In the genomic region with DNA sequence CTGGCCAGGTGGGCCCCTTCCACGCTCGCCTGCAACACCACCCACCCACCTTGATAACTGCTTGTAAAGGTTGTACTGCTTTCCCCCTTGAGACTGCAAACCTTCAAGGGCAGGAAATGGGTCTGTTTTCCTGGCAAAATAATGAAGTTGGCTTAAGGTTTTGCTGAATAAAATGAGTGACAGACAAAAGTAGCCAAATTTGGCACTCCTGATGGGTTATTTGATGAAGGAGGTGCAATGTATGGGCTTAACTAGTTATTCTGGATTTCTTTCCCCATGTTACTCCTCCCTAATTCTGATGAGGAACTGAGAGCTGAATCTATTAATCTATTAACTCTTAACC, we compare ENCODE assay signal across 8 cellular contexts. TPM values are rescaled to one million over a fixed set of nuclear protein-coding genes. Genes with fewer than 3 reads are reported as not detected.
DNase-seq lines count a peak whose midpoint lies in the region; ATAC-seq and TF ChIP-seq lines count a peak whose summit lies in the region.

No MANE protein-coding gene starts in this region.

- TF ChIP-seq CTCF in Calu3 (IDR thresholded peaks at IDR 0.05; ENCODE audit: unreplicated experiment) (no peak), PC-3 (conservative IDR thresholded peaks at IDR 0.05; ENCODE audit: low read depth, low read length) (no peak), progenitor cell of endocrine pancreas (IDR thresholded peaks at IDR 0.05; ENCODE audit: unreplicated experiment) (no peak)

- H3K9me3 ChIP-seq in PC-3 (ENCODE audit: low read length) (no peaks in the 10 kb centered on the region), esophagus (ENCODE audit: control insufficient read depth in 2 of 2, insufficient read depth in 1 of 2, low read depth in 1 of 2, low read length in 1 of 2) (no peaks in the 10 kb centered on the region)

- H3K36me3 ChIP-seq in PC-3 (ENCODE audit: low read depth, low read length) (no peaks in the 10 kb centered on the region), esophagus (ENCODE audit: control insufficient read depth in 2 of 2, insufficient read depth in 2 of 2, low read length in 1 of 2) (no peaks in the 10 kb centered on the region)

- H3K27me3 ChIP-seq in PC-3 (ENCODE audit: low read length) (no peaks in the 10 kb centered on the region), esophagus (ENCODE audit: control insufficient read depth in 1 of 2, insufficient read depth in 2 of 2, low read length in 2 of 2) (no peaks in the 10 kb centered on the region)

- H3F3A ChIP-seq in PC-3 (ENCODE audit: low read length, unreplicated experiment): no peaks in the 10 kb centered on the region

- CTCF ChIA-PET in Calu3 (lab: Charles Lee) (no interaction called here), PC-3 (lab: Charles Lee) (no interaction called here)

- H3K4me1 ChIP-seq in PC-3 (ENCODE audit: insufficient read depth, low read length) (peaks cover 30% of the 10 kb centered on the region), esophagus (ENCODE audit: control insufficient read depth in 2 of 2, insufficient read depth in 2 of 2, low read length in 1 of 2) (peaks cover 3 to 14% of the 10 kb centered on the region in 2 donors)

- POLR2A ChIA-PET in PC-3 (lab: Charles Lee; ENCODE audit: unreplicated experiment): no interaction called here

- WGBS in esophagus, 2 donors: 16 to 31% methylated on average over 2 of the region's 2 CpGs

- H3K79me2 ChIP-seq in PC-3 (ENCODE audit: low read length): peaks cover 22% of the 10 kb centered on the region

- H4K20me1 ChIP-seq in PC-3 (ENCODE audit: low read length): no peaks in the 10 kb centered on the region

- H3K4me3 Mint-ChIP-seq in Calu3 (ENCODE audit: low read depth, unreplicated experiment) (peak overlapping the region; percentile 69), progenitor cell of endocrine pancreas (ENCODE audit: low read depth) (peak overlapping the region; percentile 72)

- peak overlapping the region; percentile 78 for H3K9ac ChIP-seq in PC-3 (ENCODE audit: low read length)

- no peaks in the 10 kb centered on the region for H3K9me2 ChIP-seq in PC-3 (replicated peaks; ENCODE audit: low read length)

- no peaks in the 10 kb centered on the region for H3K27me3 Mint-ChIP-seq in Calu3 (ENCODE audit: unreplicated experiment)
- no peaks in the 10 kb centered on the region for H3K27me3 Mint-ChIP-seq in progenitor cell of endocrine pancreas

- DNase-seq in Calu3: no peak
- peak; percentile 35 for DNase-seq in PC-3
- DNase-seq in progenitor cell of endocrine pancreas (ENCODE audit: low spot score, unreplicated experiment): no peak
- no peak for DNase-seq in stimulated activated CD4-positive, alpha-beta T cell treated with anti-CD3 and anti-CD28 coated beads, Interleukin-12 subunit alpha, Interleukin-12 subunit beta, amount 100 ng/mL, for 4 hours
- no peak for DNase-seq in AG08396 (ENCODE audit: low spot score)
- DNase-seq in NCI-H1048 (lab: John Stamatoyannopoulos, UW): no peak

- peak overlapping the region; percentile 94 for H3K4me2 ChIP-seq in PC-3 (ENCODE audit: low read length)

- ATAC-seq in PC-3 (no peak), GM19035 (IDR thresholded peaks at IDR 0.05; ENCODE audit: unreplicated experiment) (no peak)

- peak overlapping the region; percentile 44 for H3K27ac ChIP-seq in PC-3 (ENCODE audit: low read length)
- peak overlapping the region in 1 of 2 donors; percentile 28 for H3K27ac ChIP-seq in esophagus (ENCODE audit: low read depth in 2 of 2, low read length in 1 of 2)

- H3K9me3 Mint-ChIP-seq in Calu3 (ENCODE audit: low read depth, unreplicated experiment) (no peaks in the 10 kb centered on the region), progenitor cell of endocrine pancreas (ENCODE audit: low read depth) (no peaks in the 10 kb centered on the region)

- H3K36me3 Mint-ChIP-seq in Calu3 (ENCODE audit: insufficient read depth, unreplicated experiment): no peaks in the 10 kb centered on the region
- no peaks in the 10 kb centered on the region for H3K36me3 Mint-ChIP-seq in progenitor cell of endocrine pancreas (ENCODE audit: insufficient read depth)

- H3K27ac Mint-ChIP-seq in Calu3 (ENCODE audit: unreplicated experiment) (no peak overlapping the region), progenitor cell of endocrine pancreas (peak overlapping the region; percentile 82)

- peak overlapping the region; percentile 81 for H2AFZ ChIP-seq in PC-3 (ENCODE audit: low read length)

- H3K4me1 Mint-ChIP-seq in Calu3 (ENCODE audit: low read depth, unreplicated experiment) (peaks cover 8% of the 10 kb centered on the region), progenitor cell of endocrine pancreas (ENCODE audit: low read depth) (peaks cover 16% of the 10 kb centered on the region)

- H3K4me3 ChIP-seq in PC-3 (ENCODE audit: low read length) (peak overlapping the region; percentile 73), esophagus (ENCODE audit: low read depth in 1 of 2, low read length in 2 of 2) (peak overlapping the region; percentile 38 to 59)

- intact Hi-C loops in Calu3 (cut with micrococcal nuclease; ENCODE audit: unreplicated experiment): no loop called here
- intact Hi-C loops in PC-3 (cut with micrococcal nuclease): no loop called here

- no TSS peak for BruUV-seq in Calu3 (replicated peaks; lab: Mats Ljungman, UMichigan)
- BruUV-seq in PC-3 (replicated peaks; lab: Mats Ljungman, UMichigan): TSS peak; percentile 57

RNA-seq across cellular contexts. Expression of a gene that starts 14.6 kb away (rescaled TPM):
- 18.4 and 19.0 TPM in 2 replicates for total RNA-seq in Calu3 (2022)
- total RNA-seq in PC-3 (2014; rRNA removed): 31.7 and 44.1 TPM in 2 replicates
- polyA plus RNA-seq in esophagus: 1 to 10 TPM; 3.9 to 4.8 TPM
- total RNA-seq in progenitor cell of endocrine pancreas: 32.3 and 34.3 TPM in 2 replicates

RNA-seq across cellular contexts. Expression of a gene that starts 25.5 kb away (rescaled TPM):
- total RNA-seq in Calu3 (2022) (0.17 and 0.40 TPM in 2 replicates), PC-3 (2014; rRNA removed) (10.0 and 11.4 TPM in 2 replicates), progenitor cell of endocrine pancreas (17.9 and 18.9 TPM in 2 replicates)
- 1 to 10 TPM in 1 of 2 donors, under 1 TPM in 1; 0.49 to 1.0 TPM for polyA plus RNA-seq in esophagus
